In the genomic region with DNA sequence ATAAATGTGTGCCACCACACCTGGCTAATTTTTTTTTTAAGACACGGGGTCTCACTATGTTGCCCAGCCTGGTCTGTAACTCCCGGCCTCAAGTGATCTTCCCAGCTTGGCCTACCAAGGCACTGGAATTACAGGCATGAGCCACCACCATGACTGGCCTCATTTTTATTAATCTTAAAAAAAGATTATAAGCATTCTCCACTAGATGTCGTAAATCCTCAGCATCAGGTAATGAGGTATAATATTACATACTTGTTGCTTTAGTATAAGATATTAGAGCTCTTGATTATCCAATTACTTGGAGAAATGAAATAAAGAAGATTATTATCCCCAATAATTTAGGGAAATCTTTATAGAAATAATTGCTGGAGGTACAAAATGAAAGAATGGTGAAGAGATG, we compare ENCODE assay signal across 17 cellular contexts.
DNase-seq lines count a peak whose midpoint lies in the region; ATAC-seq and TF ChIP-seq lines count a peak whose summit lies in the region.
"Had no signal": no experiment of that assay in that cellular context is flagged by ENCODE, and none has a peak within 500 bp of the region (broad histone marks: within the 10 kb centered on the region; RNA-seq: fewer than 3 reads in every experiment).

No MANE protein-coding gene starts in this region.

- CTCF ChIA-PET in SK-N-SH (lab: Yijun Ruan, JAX): no interaction called here

- TF ChIP-seq RAD21 in SK-N-SH (IDR thresholded peaks at IDR 0.05; ENCODE audit: low read length): no peak

- H3K36me3 ChIP-seq in SK-N-SH (replicated peaks in 1 of 2; ENCODE audit: control insufficient read depth in 1 of 2, insufficient read depth in 2 of 2, low read length in 1 of 2): no peaks in the 10 kb centered on the region
- H3K36me3 ChIP-seq: SJSA1 had no signal

- 2% methylated on average over 3 of the region's 3 CpGs for WGBS in SK-N-SH (ENCODE audit: low lambda C conversion rate)

- no peaks in the 10 kb centered on the region for H3K79me2 ChIP-seq in SK-N-SH (ENCODE audit: insufficient read depth)

- ATAC-seq in SK-N-SH treated with all-trans-retinoic acid at 6 μM for 48 hours (no peak), foreskin keratinocyte (no peak)

- H2AFZ ChIP-seq in SK-N-SH (ENCODE audit: low read depth): no peak overlapping the region

- H3K4me3 ChIP-seq in SK-N-SH (ENCODE audit: low read depth in 2 of 2, low read length in 1 of 2) (no peak overlapping the region), LNCaP clone FGC (ENCODE audit: low read depth, low read length) (no peak overlapping the region)
- H3K4me3 ChIP-seq: SJSA1 had no signal

- H3K9me2 ChIP-seq in SK-N-SH: no peaks in the 10 kb centered on the region

- no peak overlapping the region for H3K9ac ChIP-seq in SK-N-SH

- peak; percentile 41 for TF ChIP-seq CTCF in SK-N-SH (IDR thresholded peaks at IDR 0.05)
- TF ChIP-seq CTCF in LNCaP clone FGC (IDR thresholded peaks at IDR 0.05; ENCODE audit: control insufficient read depth, extremely low read depth, insufficient read depth): 0 out of 2 replicates have a peak, but pooled peaks have one; percentile 23
- peak; percentile 21 for TF ChIP-seq CTCF in foreskin keratinocyte (conservative IDR thresholded peaks at IDR 0.05)

- no peak overlapping the region for H3K4me2 ChIP-seq in SK-N-SH

- no peaks in the 10 kb centered on the region for H3K4me1 ChIP-seq in SK-N-SH (ENCODE audit: control insufficient read depth in 1 of 2, insufficient read depth in 2 of 2, low read depth in 1 of 2, low read length in 1 of 2)
- H3K4me1 ChIP-seq in foreskin keratinocyte: no peaks in the 10 kb centered on the region
- H3K4me1 ChIP-seq: SJSA1 had no signal

- intact Hi-C loops in posterior vena cava (cut with DNase I): no loop called here

- no peak for TF ChIP-seq EP300 in SK-N-SH (IDR thresholded peaks at IDR 0.05; ENCODE audit: borderline replicate concordance in 1 of 2, low read depth in 1 of 2, low read length in 1 of 2)

- H4K20me1 ChIP-seq in SK-N-SH (ENCODE audit: insufficient read depth): no peaks in the 10 kb centered on the region

- H3F3A ChIP-seq in SK-N-SH (replicated peaks; ENCODE audit: insufficient read depth): no peaks in the 10 kb centered on the region

- H3K27ac ChIP-seq in SK-N-SH (ENCODE audit: low read depth in 2 of 2, low read length in 1 of 2): no peak overlapping the region
- H3K27ac ChIP-seq in foreskin keratinocyte: no peak overlapping the region
- H3K27ac ChIP-seq: SJSA1 had no signal

- DNase-seq in SK-N-SH (no peak), LNCaP clone FGC (ENCODE audit: low read depth) (no peak), RKO (ENCODE audit: low spot score) (peak; percentile 3), foreskin keratinocyte (no peak), posterior vena cava (ENCODE audit: low spot score) (no peak), NOMO-1 treated with DMSO at 0.1 percent for 48 hours (lab: John Stamatoyannopoulos, UW; ENCODE audit: unreplicated experiment) (no peak)
- no peak for DNase-seq in activated CD4-positive, alpha-beta T cell treated with anti-CD3 and anti-CD28 coated beads for 48 hours
- DNase-seq: C1 segment of cervical spinal cord, GF-D8, GOT3, MV-4-11, NCI-H1417, NCI-H1930, NCI-H2171, NCI-H526 had no signal

- H3K27me3 ChIP-seq in SK-N-SH (ENCODE audit: insufficient read depth): no peaks in the 10 kb centered on the region
- no peaks in the 10 kb centered on the region for H3K27me3 ChIP-seq in foreskin keratinocyte
- H3K27me3 ChIP-seq: SJSA1 had no signal

- no peaks in the 10 kb centered on the region for H3K9me3 ChIP-seq in SK-N-SH
- H3K9me3 ChIP-seq: SJSA1 had no signal

- POLR2A ChIA-PET in SK-N-SH (lab: Yijun Ruan, JAX): no interaction called here

TF ChIP-seq in SK-N-SH, 30 proteins besides CTCF, POLR2A, EP300 and RAD21:
- no peak for TF ChIP-seq RFX5 (IDR thresholded peaks at IDR 0.05; ENCODE audit: low read length)
- no peak for TF ChIP-seq GATA2 (CRISPR knock-in tag; IDR thresholded peaks at IDR 0.05)
- TF ChIP-seq MXI1 (IDR thresholded peaks at IDR 0.05; ENCODE audit: low read depth, low read length): no peak
TF ChIP-seq in SK-N-SH: peak in this region for 0.

TF ChIP-seq in SK-N-SH treated with all-trans-retinoic acid at 6 μM for 48 hours, 23 proteins besides CTCF, POLR2A, EP300 and RAD21:
- no peak for TF ChIP-seq ZFP3 (CRISPR knock-in tag; IDR thresholded peaks at IDR 0.05)
